1 cellular context compared by ENCODE assay signal in genomic region chr15:68154923-68155559, GRCh38.
TF ChIP-seq lines count a peak whose summit lies in the region.

No MANE protein-coding gene starts in this region.

TF ChIP-seq in K562, 482 proteins besides CTCF, POLR2A, EP300 and RAD21 (continued from another document):
- TF ChIP-seq TCF15 (CRISPR knock-in tag; IDR thresholded peaks at IDR 0.05) (no peak), ZNF830 (CRISPR knock-in tag; IDR thresholded peaks at IDR 0.05) (no peak), DACH1 (IDR thresholded peaks at IDR 0.05; ENCODE audit: partially characterized antibody) (no peak), ZBTB17 (CRISPR knock-in tag; IDR thresholded peaks at IDR 0.05) (no peak), ZNF280B (CRISPR knock-in tag; IDR thresholded peaks at IDR 0.05) (no peak), DEAF1 (CRISPR knock-in tag; IDR thresholded peaks at IDR 0.05) (peak; percentile 68), VEZF1 (CRISPR knock-in tag; IDR thresholded peaks at IDR 0.05) (no peak), ETV5 (CRISPR knock-in tag; IDR thresholded peaks at IDR 0.05; ENCODE audit: low read depth) (no peak), CHAMP1 (IDR thresholded peaks at IDR 0.05) (no peak), KAT2B (IDR thresholded peaks at IDR 0.05; ENCODE audit: low read depth, low read length) (no peak), KLF13 (tag; IDR thresholded peaks at IDR 0.05; ENCODE audit: borderline replicate concordance, low read depth) (no peak)
TF ChIP-seq in K562: peak in this region for 3.
